Comparison of ENCODE assay signal across 16 cellular contexts in the genomic region with DNA sequence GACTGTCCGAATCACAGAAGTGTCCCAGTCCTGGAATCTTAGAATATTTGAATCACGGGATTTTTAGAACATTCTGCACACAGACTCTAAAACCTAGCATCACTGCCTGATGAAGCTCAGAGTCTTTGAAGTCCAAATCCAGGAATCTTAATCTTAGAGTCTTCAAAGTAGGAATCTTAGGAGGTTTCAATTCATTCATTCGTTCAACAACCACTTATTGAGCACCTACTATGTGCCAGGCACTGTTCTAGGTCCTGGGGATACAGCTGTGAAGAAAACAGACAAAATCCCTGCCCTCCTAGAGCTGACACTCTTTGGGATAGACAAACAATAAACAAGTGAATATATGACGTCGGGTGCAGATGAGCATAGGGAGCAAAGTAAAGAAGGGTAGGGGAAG. TPM values are rescaled to one million over a fixed set of nuclear protein-coding genes. Genes with fewer than 3 reads are reported as not detected.
DNase-seq lines count a peak whose midpoint lies in the region; ATAC-seq and TF ChIP-seq lines count a peak whose summit lies in the region.
"Had no signal": no experiment of that assay in that cellular context is flagged by ENCODE, and none has a peak within 500 bp of the region (broad histone marks: within the 10 kb centered on the region; RNA-seq: fewer than 3 reads in every experiment).

No MANE protein-coding gene starts in this region.

- H3K27ac Mint-ChIP-seq in Calu3 (ENCODE audit: unreplicated experiment) (no peak overlapping the region), chondrocyte (ENCODE audit: unreplicated experiment) (no peak overlapping the region), neural progenitor cell (no peak overlapping the region)

- H3K9me3 ChIP-seq in neural progenitor cell (ENCODE audit: low read depth) (no peaks in the 10 kb centered on the region), SK-N-SH (no peaks in the 10 kb centered on the region)
- H3K9me3 ChIP-seq: ovary, testis had no signal

- peaks cover 57% of the 10 kb centered on the region for H3F3A ChIP-seq in neural progenitor cell (ENCODE audit: low read depth)
- H3F3A ChIP-seq in SK-N-SH (replicated peaks; ENCODE audit: insufficient read depth), result peaks cover 3% of the 10 kb centered on the region

- TF ChIP-seq CTCF in Calu3 (IDR thresholded peaks at IDR 0.05; ENCODE audit: unreplicated experiment) (no peak), chondrocyte (IDR thresholded peaks at IDR 0.05) (no peak), neural progenitor cell (IDR thresholded peaks at IDR 0.05) (no peak), SK-N-SH (IDR thresholded peaks at IDR 0.05) (no peak)

- H2AFZ ChIP-seq in neural progenitor cell (replicated peaks) (no peak overlapping the region), SK-N-SH (ENCODE audit: low read depth) (no peak overlapping the region)

- CTCF ChIA-PET in Calu3 (lab: Charles Lee) (interaction anchor here (0.6 to 2.6 kb wide), 6 partner anchors 16 to 197 kb away, joined by 3 to 16 read pairs (median 4); partner anchors contain the start of gene SNRPD2), SK-N-SH (lab: Yijun Ruan, JAX) (interaction anchor here (1.0 to 7.8 kb wide), 7 partner anchors 9 to 153 kb away, joined by 3 to 97 read pairs (median 15); no protein-coding TSS in a partner anchor)

- H3K4me3 ChIP-seq in neural progenitor cell (no peak overlapping the region), SK-N-SH (ENCODE audit: low read depth in 2 of 2, low read length in 1 of 2) (no peak overlapping the region)
- H3K4me3 ChIP-seq: ovary, testis had no signal

- H3K4me1 Mint-ChIP-seq in activated T-cell treated with anti-CD3 and anti-CD28 coated beads, Interleukin-2, amount 50 U/mL, for 4 hours (ENCODE audit: low read depth), result peaks cover 38% of the 10 kb centered on the region
- H3K4me1 Mint-ChIP-seq in Calu3 (ENCODE audit: low read depth, unreplicated experiment) (peaks cover 18% of the 10 kb centered on the region), chondrocyte (ENCODE audit: low read depth) (peaks cover 34% of the 10 kb centered on the region), neural progenitor cell (peaks cover 39% of the 10 kb centered on the region)

- peaks cover 26% of the 10 kb centered on the region for H4K20me1 ChIP-seq in neural progenitor cell (ENCODE audit: low read depth)
- H4K20me1 ChIP-seq in SK-N-SH (ENCODE audit: insufficient read depth), result peaks cover 13% of the 10 kb centered on the region; the same call in 1 of the 2 replicates

- H3K27me3 Mint-ChIP-seq in activated T-cell treated with anti-CD3 and anti-CD28 coated beads, Interleukin-2, amount 50 U/mL, for 4 hours (ENCODE audit: low read depth), result peaks cover 25% of the 10 kb centered on the region
- H3K27me3 Mint-ChIP-seq in Calu3 (ENCODE audit: unreplicated experiment), result peaks cover 31% of the 10 kb centered on the region
- peaks cover 16% of the 10 kb centered on the region for H3K27me3 Mint-ChIP-seq in chondrocyte (ENCODE audit: low read depth)
- H3K27me3 Mint-ChIP-seq in neural progenitor cell (ENCODE audit: insufficient read depth, low read depth), result peaks cover 34% of the 10 kb centered on the region

- H3K79me2 ChIP-seq in neural progenitor cell (ENCODE audit: low read depth) (no peaks in the 10 kb centered on the region), SK-N-SH (ENCODE audit: insufficient read depth) (no peaks in the 10 kb centered on the region)

- POLR2A ChIA-PET in SK-N-SH (lab: Yijun Ruan, JAX), result interaction anchor here (2.5 kb wide), 1 partner anchor 10 kb away, joined by 14 read pairs; no protein-coding TSS in a partner anchor

- H3K27ac ChIP-seq in neural progenitor cell, result no peak overlapping the region
- no peak overlapping the region for H3K27ac ChIP-seq in SK-N-SH (ENCODE audit: low read depth in 2 of 2, low read length in 1 of 2)
- H3K27ac ChIP-seq: ovary, RWPE1, testis had no signal

- no peak for TF ChIP-seq EP300 in SK-N-SH (IDR thresholded peaks at IDR 0.05; ENCODE audit: borderline replicate concordance in 1 of 2, low read depth in 1 of 2, low read length in 1 of 2)

- H3K27me3 ChIP-seq in neural progenitor cell, result peaks cover 45% of the 10 kb centered on the region
- no peaks in the 10 kb centered on the region for H3K27me3 ChIP-seq in SK-N-SH (ENCODE audit: insufficient read depth)
- H3K27me3 ChIP-seq: testis had no signal

- no peaks in the 10 kb centered on the region for H3K36me3 Mint-ChIP-seq in activated T-cell treated with anti-CD3 and anti-CD28 coated beads, Interleukin-2, amount 50 U/mL, for 4 hours (ENCODE audit: insufficient read depth)
- H3K36me3 Mint-ChIP-seq in Calu3 (ENCODE audit: insufficient read depth, unreplicated experiment) (peaks cover 16% of the 10 kb centered on the region), chondrocyte (ENCODE audit: low read depth) (no peaks in the 10 kb centered on the region), neural progenitor cell (no peaks in the 10 kb centered on the region)

- H3K4me2 ChIP-seq in neural progenitor cell (no peak overlapping the region), SK-N-SH (no peak overlapping the region)

- H3K4me1 ChIP-seq in neural progenitor cell (peaks cover 13% of the 10 kb centered on the region), SK-N-SH (ENCODE audit: control insufficient read depth in 1 of 2, insufficient read depth in 2 of 2, low read depth in 1 of 2, low read length in 1 of 2) (peaks cover 3 to 16% of the 10 kb centered on the region in 2 experiments; a peak in 2 of 4 replicates)

- peak overlapping the region; percentile 65 for H3K4me3 Mint-ChIP-seq in activated T-cell treated with anti-CD3 and anti-CD28 coated beads, Interleukin-2, amount 50 U/mL, for 4 hours
- H3K4me3 Mint-ChIP-seq in Calu3 (ENCODE audit: low read depth, unreplicated experiment) (peak overlapping the region; percentile 74), chondrocyte (ENCODE audit: unreplicated experiment) (peak overlapping the region; percentile 1), neural progenitor cell (peak overlapping the region; percentile 80)

- ATAC-seq in activated T-cell treated with anti-CD3 and anti-CD28 coated beads, Interleukin-2, amount 50 U/mL, for 4 hours, result no peak
- ATAC-seq in GM19463 (IDR thresholded peaks at IDR 0.05; ENCODE audit: unreplicated experiment) (no peak), HG03460 (IDR thresholded peaks at IDR 0.05; ENCODE audit: unreplicated experiment) (no peak)

- H3K9me2 ChIP-seq in SK-N-SH, result no peaks in the 10 kb centered on the region

- no peak for DNase-seq in activated T-cell treated with anti-CD3 and anti-CD28 coated beads, Interleukin-2, amount 50 U/mL, for 4 hours
- DNase-seq in activated T-cell treated with anti-CD3 and anti-CD28 coated beads for 4 hours (no peak), Calu3 (no peak), chondrocyte (ENCODE audit: low spot score) (no peak), neural progenitor cell (ENCODE audit: low spot score) (no peak), SK-N-SH (no peak)
- DNase-seq: hypothalamus; midbrain; NCI-H345; ovary; stimulated activated CD4-positive, alpha-beta T cell treated with anti-CD3 and anti-CD28 coated beads, Interleukin-4, amount 100 ng/mL, for 1 hour; SW 1271; testis had no signal

- no peak for TF ChIP-seq RAD21 in SK-N-SH (IDR thresholded peaks at IDR 0.05; ENCODE audit: low read length)

- no TSS peak for BruUV-seq in Calu3 (replicated peaks; lab: Mats Ljungman, UMichigan)

- H3K36me3 ChIP-seq in neural progenitor cell, result no peaks in the 10 kb centered on the region
- no peaks in the 10 kb centered on the region for H3K36me3 ChIP-seq in SK-N-SH (replicated peaks in 1 of 2; ENCODE audit: control insufficient read depth in 1 of 2, insufficient read depth in 2 of 2, low read length in 1 of 2)
- H3K36me3 ChIP-seq: ovary had no signal

- 73% methylated on average over 5 of the region's 5 CpGs for whole genome bisulfite sequencing in SK-N-SH (ENCODE audit: low lambda C conversion rate)

- intact Hi-C loops in Calu3 (cut with micrococcal nuclease; ENCODE audit: unreplicated experiment), result no loop called here

- H3K9ac ChIP-seq in neural progenitor cell (no peak overlapping the region), SK-N-SH (no peak overlapping the region)

- H3K9me3 Mint-ChIP-seq in activated T-cell treated with anti-CD3 and anti-CD28 coated beads, Interleukin-2, amount 50 U/mL, for 4 hours, result no peaks in the 10 kb centered on the region
- H3K9me3 Mint-ChIP-seq in Calu3 (ENCODE audit: low read depth, unreplicated experiment) (no peaks in the 10 kb centered on the region), chondrocyte (ENCODE audit: low read depth) (no peaks in the 10 kb centered on the region), neural progenitor cell (no peaks in the 10 kb centered on the region)

RNA-seq across cellular contexts. Expression of gene RTN2, which starts 1.7 kb away (rescaled TPM):
- total RNA-seq in activated T-cell treated with anti-CD3 and anti-CD28 coated beads, Interleukin-2, amount 50 U/mL, for 4 hours, result 1 to 10 TPM in 2 of 3 donors, under 1 TPM in 1; 0.83 to 1.5 (median 1.5) TPM
- 5.7 and 7.2 TPM in 2 replicates for total RNA-seq in Calu3 (2022)
- 11.5 to 16.0 TPM (median 13.7 TPM) in 3 replicates for total RNA-seq in chondrocyte
- total RNA-seq in neural progenitor cell (ENCODE audit: low replicate concordance), result 4.8 and 10.4 TPM in 2 replicates
- polyA plus RNA-seq in SK-N-SH (2012; rRNA removed), result 6.8 and 7.0 TPM in 2 replicates
- polyA plus RNA-seq in SK-N-SH (2012; cell fraction: cytosol; rRNA removed), result 4.3 and 6.8 TPM in 2 replicates
- 8.6 and 11.9 TPM in 2 replicates for polyA plus RNA-seq in SK-N-SH (2012; cell fraction: nucleus; rRNA removed)

RNA-seq across cellular contexts. Expression of gene PPM1N, which starts 3.1 kb away (rescaled TPM):
- 1 to 10 TPM; 1.1 to 1.4 (median 1.3) TPM for total RNA-seq in activated T-cell treated with anti-CD3 and anti-CD28 coated beads, Interleukin-2, amount 50 U/mL, for 4 hours
- total RNA-seq in Calu3 (2022) (5.0 and 6.8 TPM in 2 replicates), chondrocyte (0.52 to 0.63 TPM in 2 of 3 replicates, not detected in the other), neural progenitor cell (ENCODE audit: low replicate concordance) (2.4 and 3.6 TPM in 2 replicates)
- polyA plus RNA-seq in SK-N-SH (2012; rRNA removed), result 10.3 and 10.9 TPM in 2 replicates
- 6.8 and 8.2 TPM in 2 replicates for polyA plus RNA-seq in SK-N-SH (2012; cell fraction: cytosol; rRNA removed)
- 19.9 and 24.3 TPM in 2 replicates for polyA plus RNA-seq in SK-N-SH (2012; cell fraction: nucleus; rRNA removed)

RNA-seq across cellular contexts. Expression of gene VASP, which starts 12.1 kb away (rescaled TPM):
- total RNA-seq in activated T-cell treated with anti-CD3 and anti-CD28 coated beads, Interleukin-2, amount 50 U/mL, for 4 hours, result 100 to 1,000 TPM; 135 to 164 (median 157) TPM
- total RNA-seq in Calu3 (2022) (194 and 219 TPM in 2 replicates), chondrocyte (65.6 to 145 TPM (median 142 TPM) in 3 replicates), neural progenitor cell (ENCODE audit: low replicate concordance) (32.6 and 62.2 TPM in 2 replicates)
- 31.6 and 37.8 TPM in 2 replicates for polyA plus RNA-seq in SK-N-SH (2012; rRNA removed)
- 26.2 and 30.0 TPM in 2 replicates for polyA plus RNA-seq in SK-N-SH (2012; cell fraction: cytosol; rRNA removed)
- 54.0 and 62.4 TPM in 2 replicates for polyA plus RNA-seq in SK-N-SH (2012; cell fraction: nucleus; rRNA removed)

RNA-seq across cellular contexts. Expression of gene FOSB, which starts 27.4 kb away (rescaled TPM):
- total RNA-seq in activated T-cell treated with anti-CD3 and anti-CD28 coated beads, Interleukin-2, amount 50 U/mL, for 4 hours, result 10 to 100 TPM; 10.5 to 13.4 (median 13.2) TPM
- total RNA-seq in Calu3 (2022), result 18.7 and 23.8 TPM in 2 replicates
- total RNA-seq in chondrocyte, result 25.5 to 50.9 TPM (median 43.8 TPM) in 3 replicates
- total RNA-seq in neural progenitor cell (ENCODE audit: low replicate concordance), result 2.3 and 5.4 TPM in 2 replicates
- polyA plus RNA-seq in SK-N-SH (2012; rRNA removed), result 38.4 and 78.2 TPM in 2 replicates
- polyA plus RNA-seq in SK-N-SH (2012; cell fraction: cytosol; rRNA removed), result 19.6 and 23.8 TPM in 2 replicates
- 377 and 391 TPM in 2 replicates for polyA plus RNA-seq in SK-N-SH (2012; cell fraction: nucleus; rRNA removed)

Comparison
In these comparisons a context has a peak if more than half of its experiments do, and no peak if none do; other contexts are left out.
1. H3K4me3 Mint-ChIP-seq: peak in every context shown above with its lines; median percentile 80 in neural progenitor cell; 74 in Calu3; 65 in activated T-cell treated with anti-CD3 and anti-CD28 coated beads, Interleukin-2, amount 50 U/mL, for 4 hours; 1 in chondrocyte.